Comparison of ENCODE assay signal across 12 cellular contexts in the genomic region with DNA sequence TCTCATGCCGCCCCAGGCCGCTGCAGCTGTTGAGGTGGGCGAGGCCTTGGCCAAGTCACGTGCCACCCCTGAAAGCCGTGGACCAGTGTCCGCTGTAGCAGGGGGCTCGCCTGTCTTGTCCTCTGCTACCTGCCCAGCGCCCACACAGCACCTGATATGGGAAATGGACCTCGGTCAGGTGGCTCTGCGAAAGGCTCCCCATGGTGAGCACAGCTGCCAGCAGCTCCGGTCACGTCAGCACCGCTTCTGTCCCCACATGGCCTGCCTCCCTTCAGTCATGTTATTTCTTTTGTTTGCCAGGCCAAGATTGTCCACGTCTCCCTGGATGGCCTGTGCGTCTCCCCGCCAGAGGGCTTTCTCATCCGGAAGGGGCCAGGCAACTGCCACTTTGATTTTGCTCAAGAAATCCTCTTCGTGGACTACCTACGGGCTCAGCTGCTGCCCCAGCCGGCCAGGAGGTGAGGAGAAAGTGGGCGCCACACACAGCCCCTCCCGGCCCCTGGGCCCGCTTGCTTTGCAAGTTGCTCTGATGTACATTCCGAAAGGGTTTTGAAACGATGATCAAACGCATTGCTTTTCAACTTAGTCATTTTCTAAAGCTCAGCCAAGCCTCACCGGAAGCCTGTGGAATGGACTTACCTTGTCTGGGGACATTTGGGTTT.
A peak's percentile ranks its signal among the peaks of the same experiment; 100 is the strongest.
DNase-seq lines count a peak whose midpoint lies in the region; ATAC-seq and TF ChIP-seq lines count a peak whose summit lies in the region.
"Had no signal": no experiment of that assay in that cellular context is flagged by ENCODE, and none has a peak within 500 bp of the region (broad histone marks: within the 10 kb centered on the region; RNA-seq: fewer than 3 reads in every experiment).

No MANE protein-coding gene starts in this region.

- H3K27me3 Mint-ChIP-seq in immature natural killer cell (ENCODE audit: low read depth in 3 of 3), result no peaks in the 10 kb centered on the region

- ATAC-seq in Right ventricle myocardium superior (ENCODE audit: poor library complexity) (no peak), upper lobe of right lung (no peak)
- ATAC-seq in stimulated activated naive CD8-positive, alpha-beta T cell treated with anti-CD3 and anti-CD28 coated beads, Interleukin-15, Interleukin-2, amounts not matched to agents 100 U/mL and 50 U/mL, for 24 hours, result no peak

- peaks cover 2% of the 10 kb centered on the region for H3K36me3 ChIP-seq in kidney epithelial cell (ENCODE audit: control insufficient read depth, insufficient read depth, low read length)
- H3K36me3 ChIP-seq in upper lobe of right lung, result peaks cover 45% of the 10 kb centered on the region

- H3K36me3 Mint-ChIP-seq in immature natural killer cell, result peaks cover 6 to 22% (median 9%) of the 10 kb centered on the region in 3 donors

- no peaks in the 10 kb centered on the region for H3K9me3 ChIP-seq in upper lobe of right lung

- no peaks in the 10 kb centered on the region for H3K9me3 Mint-ChIP-seq in immature natural killer cell
- H3K9me3 Mint-ChIP-seq: neural crest cell had no signal

- H3K4me3 ChIP-seq in kidney epithelial cell (ENCODE audit: low read depth, low read length) (no peak overlapping the region), upper lobe of right lung (no peak overlapping the region)

- no peaks in the 10 kb centered on the region for H3K4me1 ChIP-seq in upper lobe of right lung

- H3K4me3 Mint-ChIP-seq in immature natural killer cell, result no peak overlapping the region
- H3K4me3 Mint-ChIP-seq: neural crest cell had no signal

- no peak overlapping the region for H3K27ac ChIP-seq in upper lobe of right lung

- no peaks in the 10 kb centered on the region for H3K27me3 ChIP-seq in kidney epithelial cell (ENCODE audit: control insufficient read depth, insufficient read depth, low read length)
- no peaks in the 10 kb centered on the region for H3K27me3 ChIP-seq in upper lobe of right lung

- no peak for TF ChIP-seq CTCF in kidney epithelial cell (IDR thresholded peaks at IDR 0.05; ENCODE audit: insufficient read depth, low read length, poor library complexity, severe bottlenecking)
- TF ChIP-seq CTCF in upper lobe of right lung (IDR thresholded peaks at IDR 0.05), result no peak

- no peaks in the 10 kb centered on the region for H3K4me1 Mint-ChIP-seq in immature natural killer cell

- intact Hi-C loops in Right ventricle myocardium superior (cut with DNase I), result no loop called here
- intact Hi-C loops in cardiac septum (cut with DNase I), result no loop called here
- intact Hi-C loops in upper lobe of right lung (cut with DNase I), result no loop called here

- DNase-seq in Right ventricle myocardium superior (peak; percentile 31), cardiac septum (ENCODE audit: low spot score) (no peak), amniotic epithelial cell (ENCODE audit: low read depth) (peak; percentile 62), kidney epithelial cell (ENCODE audit: low read depth) (peak; percentile 82), upper lobe of right lung (peak; percentile 53), immature natural killer cell (no peak), LoVo (ENCODE audit: low spot score) (no peak)
- DNase-seq in stimulated activated naive CD8-positive, alpha-beta T cell treated with anti-CD3 and anti-CD28 coated beads, Interleukin-15, Interleukin-2, amounts not matched to agents 100 U/mL and 50 U/mL, for 24 hours, result no peak
- DNase-seq: AML-193; HCEC 1CT; stimulated activated naive CD4-positive, alpha-beta T cell had no signal

- peak overlapping the region in 1 of 6 donors; percentile 46 for H3K27ac Mint-ChIP-seq in immature natural killer cell

Comparison
In these comparisons a context has a peak if more than half of its experiments do, and no peak if none do; other contexts are left out.
1. DNase-seq: peak in Right ventricle myocardium superior (single experiment), amniotic epithelial cell (single experiment), kidney epithelial cell (single experiment) and upper lobe of right lung (single experiment); none in cardiac septum (single experiment), immature natural killer cell (0 of 3), LoVo (single experiment) and stimulated activated naive CD8-positive, alpha-beta T cell treated with anti-CD3 and anti-CD28 coated beads, Interleukin-15, Interleukin-2, amounts not matched to agents 100 U/mL and 50 U/mL, for 24 hours (single experiment).